Comparison of ENCODE assay signal across 8 cellular contexts in the genomic region with DNA sequence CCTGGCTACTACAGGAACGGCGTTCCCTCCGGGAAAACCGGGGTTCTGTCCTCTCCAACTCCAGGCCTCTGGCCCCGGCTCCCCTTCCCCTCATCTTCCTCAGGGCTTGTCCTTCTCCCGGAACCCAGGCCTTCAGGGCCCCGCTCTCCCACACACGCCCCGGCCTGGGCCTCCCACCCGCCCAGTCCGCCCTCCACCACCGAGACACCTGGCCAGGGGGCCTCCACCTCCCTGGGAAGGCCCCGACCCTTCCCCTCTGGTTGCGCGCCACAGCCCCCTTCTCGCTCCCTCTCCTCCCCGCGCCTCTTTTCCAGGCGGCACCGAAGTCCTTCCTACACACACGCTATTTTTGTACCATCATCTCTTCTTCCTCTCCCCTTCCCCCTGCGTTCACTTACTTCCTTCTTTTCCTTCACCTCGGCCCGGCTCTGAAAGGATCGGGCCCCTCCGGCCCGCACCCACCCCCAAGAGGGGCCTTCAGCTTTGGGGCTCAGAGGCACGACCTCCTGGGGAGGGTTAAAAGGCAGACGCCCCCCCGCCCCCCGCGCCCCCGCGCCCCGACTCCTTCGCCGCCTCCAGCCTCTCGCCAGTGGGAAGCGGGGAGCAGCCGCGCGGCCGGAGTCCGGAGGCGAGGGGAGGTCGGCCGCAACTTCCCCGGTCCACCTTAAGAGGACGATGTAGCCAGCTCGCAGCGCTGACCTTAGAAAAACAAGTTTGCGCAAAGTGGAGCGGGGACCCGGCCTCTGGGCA. TPM values are rescaled to one million over a fixed set of nuclear protein-coding genes. Genes with fewer than 3 reads are reported as not detected.
DNase-seq lines count a peak whose midpoint lies in the region; ATAC-seq lines count a peak whose summit lies in the region.
"Had no signal": no experiment of that assay in that cellular context is flagged by ENCODE, and none has a peak within 500 bp of the region (broad histone marks: within the 10 kb centered on the region; RNA-seq: fewer than 3 reads in every experiment).

No MANE protein-coding gene starts in this region.

- peak overlapping the region; percentile 43; the same call in 1 of the 2 replicates for H3K4me3 ChIP-seq in Karpas-422 (ENCODE audit: low read length)
- H3K4me3 ChIP-seq in stomach smooth muscle (ENCODE audit: low read length in 2 of 2): peak overlapping the region; percentile 70 to 85
- H3K4me3 ChIP-seq in CD8-positive, alpha-beta memory T cell (ENCODE audit: low read length): no peak overlapping the region

- DNase-seq in Karpas-422 (no peak), astrocyte of the hippocampus (ENCODE audit: low read depth, low spot score) (peak; percentile 35), left colon (peak in 1 of 2 donors; percentile 50), NCI-H774 (lab: John Stamatoyannopoulos, UW) (no peak)
- DNase-seq in CD8-positive, alpha-beta memory T cell: no peak
- DNase-seq in activated naive CD4-positive, alpha-beta T cell treated with anti-CD3 and anti-CD28 coated beads, Interleukin-2, amount 50 U/mL, for 16 hours: no peak

- no peaks in the 10 kb centered on the region for H3K79me2 ChIP-seq in Karpas-422 (ENCODE audit: low read length)

- CTCF ChIA-PET in CD8-positive, alpha-beta memory T cell (lab: Charles Lee): no interaction called here

- H3K9ac ChIP-seq in Karpas-422 (ENCODE audit: low read length) (peak overlapping the region; percentile 27; the same call in 1 of the 2 replicates), stomach smooth muscle (ENCODE audit: low read length in 2 of 2) (peak overlapping the region; percentile 64 to 79)

- POLR2A ChIA-PET in CD8-positive, alpha-beta memory T cell (lab: Charles Lee): no interaction called here

- H3K27me3 ChIP-seq in Karpas-422 (ENCODE audit: low read length) (peaks cover 5% of the 10 kb centered on the region; the same call in 1 of the 2 replicates), stomach smooth muscle (ENCODE audit: control insufficient read depth in 1 of 2, insufficient read depth in 2 of 2, low read length in 2 of 2) (no peaks in the 10 kb centered on the region)
- peaks cover 13% of the 10 kb centered on the region for H3K27me3 ChIP-seq in CD8-positive, alpha-beta memory T cell (ENCODE audit: insufficient read depth, low read length, poor library complexity, severe bottlenecking)

- no peaks in the 10 kb centered on the region for H3K36me3 ChIP-seq in Karpas-422 (ENCODE audit: insufficient read depth, low read length)
- no peaks in the 10 kb centered on the region for H3K36me3 ChIP-seq in stomach smooth muscle (ENCODE audit: control insufficient read depth in 2 of 2, insufficient read depth in 2 of 2, low read length in 2 of 2)
- H3K36me3 ChIP-seq in CD8-positive, alpha-beta memory T cell (ENCODE audit: insufficient read depth, low read length): no peaks in the 10 kb centered on the region

- H3K36me3 Mint-ChIP-seq in CD8-positive, alpha-beta memory T cell: no peaks in the 10 kb centered on the region

- H3K27me3 Mint-ChIP-seq in CD8-positive, alpha-beta memory T cell: peaks cover 42 to 66% of the 10 kb centered on the region in 2 donors

- H3K9me3 Mint-ChIP-seq in CD8-positive, alpha-beta memory T cell: no peaks in the 10 kb centered on the region

- no peak overlapping the region for H3K27ac ChIP-seq in Karpas-422 (ENCODE audit: low read length)
- peak overlapping the region; percentile 66 for H3K27ac ChIP-seq in stomach smooth muscle (ENCODE audit: low read length)
- no peak overlapping the region for H3K27ac ChIP-seq in CD8-positive, alpha-beta memory T cell (ENCODE audit: low read depth, low read length)

- H2AFZ ChIP-seq in Karpas-422 (ENCODE audit: low read length): no peak overlapping the region

- no peaks in the 10 kb centered on the region for H3K9me2 ChIP-seq in Karpas-422 (replicated peaks; ENCODE audit: insufficient read depth, low read length)

- H3K4me1 Mint-ChIP-seq in CD8-positive, alpha-beta memory T cell: peaks cover 0 to 9% (median 0%) of the 10 kb centered on the region in 3 donors

- H3K4me1 ChIP-seq in Karpas-422 (ENCODE audit: low read length) (peaks cover 41% of the 10 kb centered on the region), stomach smooth muscle (ENCODE audit: control insufficient read depth, insufficient read depth, low read length) (peaks cover 34% of the 10 kb centered on the region)
- H3K4me1 ChIP-seq in CD8-positive, alpha-beta memory T cell (ENCODE audit: insufficient read depth, low read length): no peaks in the 10 kb centered on the region

- no peaks in the 10 kb centered on the region for H3K9me3 ChIP-seq in Karpas-422 (ENCODE audit: low read length)
- H3K9me3 ChIP-seq in stomach smooth muscle (ENCODE audit: control insufficient read depth in 2 of 2, low read length in 2 of 2): no peaks in the 10 kb centered on the region
- no peaks in the 10 kb centered on the region for H3K9me3 ChIP-seq in CD8-positive, alpha-beta memory T cell (ENCODE audit: low read length)

- H4K20me1 ChIP-seq in Karpas-422 (ENCODE audit: insufficient read depth, low read depth, low read length): peaks cover 3% of the 10 kb centered on the region; the same call in 1 of the 2 replicates

- peak; percentile 6 for ATAC-seq in left colon

- peak overlapping the region in 3 of 7 donors; percentile 11 to 45 (median 28) for H3K4me3 Mint-ChIP-seq in CD8-positive, alpha-beta memory T cell

- peak overlapping the region; percentile 40 for H3K4me2 ChIP-seq in Karpas-422 (ENCODE audit: low read depth, low read length, poor library complexity, severe bottlenecking)

- intact Hi-C loops in left colon (cut with DNase I, micrococcal nuclease): no loop called here

- no peak overlapping the region for H3K27ac Mint-ChIP-seq in CD8-positive, alpha-beta memory T cell

RNA-seq across cellular contexts. Expression of a gene that starts 1.3 kb away (rescaled TPM):
- total RNA-seq in Karpas-422 (2014; rRNA removed; shearing (Covaris generic); ENCODE audit: low replicate concordance): 0.30 and 0.36 TPM in 2 replicates
- total RNA-seq in left colon: 10 to 100 TPM in 1 of 2 donors, 1 to 10 TPM in 1; 7.4 to 13.3 TPM
- total RNA-seq in CD8-positive, alpha-beta memory T cell: under 1 TPM; 0.53 to 0.66 TPM
- not detected for polyA plus RNA-seq in CD8-positive, alpha-beta memory T cell
- total RNA-seq: T-helper 2 cell treated with Interferon-gamma antibody and Interleukin-4, amounts not matched to agents 100 ng/mL and 5 ng/mL, for 36 hours had no signal
